In the genomic region with DNA sequence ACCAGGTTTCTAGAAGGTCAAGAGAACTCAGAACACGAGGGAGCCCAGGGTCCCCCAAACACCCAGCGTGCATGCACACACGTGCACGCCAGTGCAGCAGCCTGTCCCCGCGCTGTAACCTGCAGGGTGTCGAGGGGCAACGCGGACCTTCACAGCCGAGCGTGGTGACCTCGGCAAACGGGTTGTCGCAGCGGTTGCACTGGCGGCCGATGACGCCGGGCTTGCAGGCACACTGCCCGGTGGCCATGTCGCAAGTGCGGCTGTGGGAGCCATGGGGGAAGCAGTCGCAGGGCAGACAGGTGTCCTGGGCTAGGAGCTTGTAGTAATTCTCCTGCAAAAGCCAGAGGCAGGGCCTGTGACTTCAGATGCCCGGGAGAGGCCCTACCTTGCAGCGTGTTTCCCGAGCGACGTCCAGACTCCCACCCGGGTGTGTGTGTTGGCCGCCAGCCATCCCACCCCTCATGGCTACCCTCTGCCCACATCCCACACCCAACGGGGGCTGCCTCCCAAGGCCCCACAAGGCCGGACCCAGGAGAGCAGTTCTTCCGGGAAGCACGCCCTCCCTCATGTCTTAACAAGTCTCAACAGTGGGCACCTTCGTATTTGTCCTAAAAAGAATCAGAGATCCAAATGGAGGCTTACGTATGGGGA, we compare ENCODE assay signal across 23 cellular contexts.
"Had no signal": no experiment of that assay in that cellular context is flagged by ENCODE, and none has a peak within 500 bp of the region (broad histone marks: within the 10 kb centered on the region; RNA-seq: fewer than 3 reads in every experiment).

No MANE protein-coding gene starts in this region.

- H2AFZ ChIP-seq: hepatocyte had no signal

- H3K4me3 Mint-ChIP-seq: activated CD4-positive, alpha-beta T cell treated with anti-CD3 and anti-CD28 coated beads, Interleukin-2, amount 10 ng/mL, durations not matched to agents 7 days and 5 days; nephron had no signal

- H3K27me3 ChIP-seq: brain microvascular endothelial cell, foreskin keratinocyte, hepatocyte, right atrium auricular region, stomach, upper lobe of left lung had no signal

- H3K9me3 ChIP-seq: right atrium auricular region, stomach, upper lobe of left lung had no signal

- H3K79me2 ChIP-seq: hepatocyte had no signal

- H3K27ac ChIP-seq: brain microvascular endothelial cell, foreskin keratinocyte, hepatocyte, upper lobe of left lung had no signal

- H3K9me3 Mint-ChIP-seq: activated CD4-positive, alpha-beta T cell treated with anti-CD3 and anti-CD28 coated beads, Interleukin-2, amount 10 ng/mL, durations not matched to agents 7 days and 5 days; nephron had no signal

- DNase-seq: activated CD4-positive, alpha-beta T cell treated with anti-CD3 and anti-CD28 coated beads, Interleukin-2, amount 10 ng/mL, durations not matched to agents 7 days and 5 days; activated CD8-positive, alpha-beta memory T cell treated with anti-CD3 and anti-CD28 coated beads, Interleukin-2, amount 50 U/mL, for 4 hours; activated effector memory CD4-positive, alpha-beta T cell treated with anti-CD3 and anti-CD28 coated beads, Interleukin-2, amount 50 U/mL, for 16 hours; activated naive CD4-positive, alpha-beta T cell treated with anti-CD3 and anti-CD28 coated beads, Interleukin-2, amount 50 U/mL, for 16 hours; activated T-cell treated with anti-CD3 and anti-CD28 coated beads, Interleukin-2, amount 50 U/mL, for 48 hours; aorta; brain microvascular endothelial cell; cerebellar nuclear complex; cortex of kidney; left colon; stimulated activated CD4-positive, alpha-beta T cell treated with anti-CD3 and anti-CD28 coated beads, Interleukin-15, amount 100 ng/mL, for 24 hours; stimulated activated CD4-positive, alpha-beta T cell treated with anti-CD3 and anti-CD28 coated beads, Interleukin-2, amount 100 ng/mL, for 48 hours; T1000; upper lobe of left lung had no signal

- H3K4me3 ChIP-seq: hepatocyte, lung, upper lobe of left lung had no signal

- H3K4me1 ChIP-seq: foreskin keratinocyte, upper lobe of left lung had no signal

- H3K36me3 ChIP-seq: brain microvascular endothelial cell, right atrium auricular region, stomach had no signal

- ATAC-seq: activated CD4-positive, CD25-positive, alpha-beta regulatory T cell treated with anti-CD3 and anti-CD28 coated beads, Interleukin-2, amount 50 U/mL, for 24 hours had no signal

- H3K4me2 ChIP-seq: hepatocyte had no signal

- H3K27me3 Mint-ChIP-seq: activated CD4-positive, alpha-beta T cell treated with anti-CD3 and anti-CD28 coated beads, Interleukin-2, amount 10 ng/mL, durations not matched to agents 7 days and 5 days; progenitor cell of endocrine pancreas had no signal

- H3K27ac Mint-ChIP-seq: activated CD4-positive, alpha-beta T cell treated with anti-CD3 and anti-CD28 coated beads, Interleukin-2, amount 10 ng/mL, durations not matched to agents 7 days and 5 days had no signal

- FAIRE-seq: small intestine had no signal
